In the genomic region with DNA sequence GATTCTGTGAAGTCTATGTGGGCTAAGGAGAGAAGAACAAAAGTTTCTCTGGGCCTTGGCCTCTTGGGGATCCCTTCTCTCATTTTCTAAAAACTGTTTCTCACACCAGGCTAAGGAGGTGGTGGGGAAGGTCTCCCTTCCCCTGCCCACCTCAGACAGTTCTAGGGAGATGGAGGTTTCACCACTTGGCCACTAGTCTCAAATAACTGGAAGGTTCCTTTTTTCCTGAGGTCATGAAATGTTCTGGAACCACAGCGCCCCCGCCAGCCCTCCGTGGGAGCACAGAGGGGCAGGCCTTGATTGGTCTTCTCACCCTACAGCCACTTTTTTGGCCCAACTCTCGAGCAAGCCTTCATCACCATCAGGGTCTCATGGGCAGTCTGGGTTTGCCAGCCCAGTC, we compare ENCODE assay signal across 19 cellular contexts. TPM values are rescaled to one million over a fixed set of nuclear protein-coding genes. Genes with fewer than 3 reads are reported as not detected.
A peak's percentile ranks its signal among the peaks of the same experiment; 100 is the strongest.
DNase-seq lines count a peak whose midpoint lies in the region; ATAC-seq, FAIRE-seq and TF ChIP-seq lines count a peak whose summit lies in the region.
"Had no signal": no experiment of that assay in that cellular context is flagged by ENCODE, and none has a peak within 500 bp of the region (broad histone marks: within the 10 kb centered on the region; RNA-seq: fewer than 3 reads in every experiment).

No MANE protein-coding gene starts in this region.

- ATAC-seq in HepG2, result peak; percentile 12
- no peak for ATAC-seq in HG03045 (IDR thresholded peaks at IDR 0.05; ENCODE audit: unreplicated experiment)
- no peak for ATAC-seq in HG02571 (IDR thresholded peaks at IDR 0.05; ENCODE audit: unreplicated experiment)

- TF ChIP-seq CTCF in BE2C (IDR thresholded peaks at IDR 0.05; ENCODE audit: low read depth, low read length) (peak; percentile 25; the same call in 1 of the 2 replicates), WERI-Rb-1 (IDR thresholded peaks at IDR 0.05; ENCODE audit: low read depth, low read length) (peak; percentile 20; the same call in 1 of the 2 replicates), HepG2 (CRISPR knock-in tag; IDR thresholded peaks at IDR 0.05) (peak; percentile 62), GM20000 (IDR thresholded peaks at IDR 0.05; ENCODE audit: extremely low read depth, missing control alignments) (no peak)

- in situ Hi-C loops in HepG2 (cut with HindIII; ENCODE audit: extremely low pct_ligation_motif_present, low pct_unique_long_range_greater_than_20kb), result no loop called here

- TF ChIP-seq POLR2A in HepG2 (IDR thresholded peaks at IDR 0.05; ENCODE audit: insufficient read depth in 1 of 2, low read depth in 2 of 2, low read length in 2 of 2), result no peak

- H2AFZ ChIP-seq in HepG2 (ENCODE audit: low read length), result no peak overlapping the region

- H3K9ac ChIP-seq in HepG2 (ENCODE audit: insufficient read depth, low read depth, low read length), result no peak overlapping the region

- CTCF ChIA-PET in HepG2 (lab: Yijun Ruan, JAX; ENCODE audit: low intra/inter-chr PET ratio, low total read pairs), result no interaction called here

- TF ChIP-seq EP300 in Ishikawa (IDR thresholded peaks at IDR 0.05; ENCODE audit: borderline replicate concordance) (no peak), HepG2 (IDR thresholded peaks at IDR 0.05; ENCODE audit: low read depth in 2 of 2, low read length in 2 of 2) (no peak), HepG2 (CRISPR knock-in tag; IDR thresholded peaks at IDR 0.05; ENCODE audit: borderline replicate concordance) (no peak)

- H3K9me3 ChIP-seq in BE2C, result no peaks in the 10 kb centered on the region
- no peaks in the 10 kb centered on the region for H3K9me3 ChIP-seq in WERI-Rb-1 (ENCODE audit: severe bottlenecking)
- no peaks in the 10 kb centered on the region for H3K9me3 ChIP-seq in HepG2 (ENCODE audit: low read length)
- H3K9me3 ChIP-seq: breast epithelium, HAP-1, prostate gland, upper lobe of left lung had no signal

- no peaks in the 10 kb centered on the region for H3K27me3 ChIP-seq in BE2C
- no peaks in the 10 kb centered on the region for H3K27me3 ChIP-seq in WERI-Rb-1 (ENCODE audit: insufficient read depth, low read depth, severe bottlenecking)
- H3K27me3 ChIP-seq in HepG2 (ENCODE audit: control insufficient read depth in 1 of 2, insufficient read depth in 2 of 2, low read length in 2 of 2), result no peaks in the 10 kb centered on the region
- H3K27me3 ChIP-seq: breast epithelium, upper lobe of left lung had no signal

- peaks cover 41% of the 10 kb centered on the region for H3K36me3 ChIP-seq in BE2C
- H3K36me3 ChIP-seq in WERI-Rb-1, result peaks cover 21% of the 10 kb centered on the region
- peaks cover 35 to 80% of the 10 kb centered on the region in 2 experiments for H3K36me3 ChIP-seq in HepG2 (replicated peaks in 1 of 2; ENCODE audit: control insufficient read depth in 1 of 2, insufficient read depth in 2 of 2, low read length in 2 of 2)
- H3K36me3 ChIP-seq: breast epithelium had no signal

- WGBS in HepG2 (ENCODE audit: low lambda C conversion rate), result 90% methylated on average over 4 of the region's 4 CpGs

- H3K4me3 ChIP-seq in BE2C (ENCODE audit: low read depth, low read length) (no peak overlapping the region), WERI-Rb-1 (ENCODE audit: low read depth, low read length) (no peak overlapping the region), HepG2 (replicated peaks in 1 of 3; ENCODE audit: insufficient read depth in 1 of 3, low read depth in 2 of 3, low read length in 3 of 3) (no peak overlapping the region)
- H3K4me3 ChIP-seq: breast epithelium, HAP-1, prostate gland, upper lobe of left lung had no signal

- no TSS peak for BruUV-seq in HepG2 (replicated peaks; lab: Mats Ljungman, UMichigan)

- no peak for DNase-seq in BE2C
- peak; percentile 31 for DNase-seq in WERI-Rb-1
- peak; percentile 46 for DNase-seq in HepG2 (ENCODE audit: low spot score)
- DNase-seq in activated CD8-positive, alpha-beta memory T cell treated with anti-CD3 and anti-CD28 coated beads for 24 hours, result no peak
- no peak for DNase-seq in GM20000 (ENCODE audit: low spot score)
- DNase-seq: activated CD4-positive, alpha-beta memory T cell treated with anti-CD3 and anti-CD28 coated beads, Interleukin-2, amount 10 ng/mL, durations not matched to agents 7 days and 5 days; GDM1; NCI-H345; stimulated activated CD8-positive, alpha-beta memory T cell treated with anti-CD3 and anti-CD28 coated beads, Interleukin-4, amount 100 ng/mL, for 48 hours; T-helper 9 cell had no signal

- 0 out of 2 replicates have a peak, but pooled peaks cover 3% of the 10 kb centered on the region for H4K20me1 ChIP-seq in HepG2 (ENCODE audit: insufficient read depth, low read length)

- TF ChIP-seq RAD21 in Ishikawa (IDR thresholded peaks at IDR 0.05; ENCODE audit: low read depth) (peak; percentile 14; the same call in 1 of the 2 replicates), HepG2 (CRISPR knock-in tag; IDR thresholded peaks at IDR 0.05) (peak; percentile 36; the same call in 1 of the 2 replicates)

- no peak overlapping the region for H3K27ac ChIP-seq in WERI-Rb-1
- H3K27ac ChIP-seq in HepG2 (ENCODE audit: extremely low read length, insufficient read depth, low read length), result no peak overlapping the region
- H3K27ac ChIP-seq: breast epithelium, prostate gland, upper lobe of left lung had no signal

- intact Hi-C loops in HepG2 (cut with micrococcal nuclease; ENCODE audit: unreplicated experiment), result no loop called here

- H3K79me2 ChIP-seq in HepG2 (ENCODE audit: insufficient read depth, low read length), result no peaks in the 10 kb centered on the region

- FAIRE-seq in HepG2 (lab: Jason Lieb, UNC), result peak; percentile 26
- FAIRE-seq: endometrium had no signal

- no peak overlapping the region for H3K4me2 ChIP-seq in HepG2 (ENCODE audit: low read depth, low read length)

- POLR2A ChIA-PET in HepG2 (lab: Yijun Ruan, JAX), result interaction anchor here (3.1 to 6.7 kb wide), 3 partner anchors 10 to 24 kb away, joined by 16 to 114 read pairs (median 20); partner anchors contain the start of gene HNF1A

- H3K4me1 ChIP-seq in BE2C, result no peaks in the 10 kb centered on the region
- peaks cover 16% of the 10 kb centered on the region; the same call in 1 of the 2 replicates for H3K4me1 ChIP-seq in HepG2 (ENCODE audit: insufficient read depth, low read length)
- H3K4me1 ChIP-seq: breast epithelium, HAP-1, prostate gland had no signal

RNA-seq across cellular contexts. Expression of gene C12orf43, which starts 12.6 kb away (rescaled TPM):
- polyA plus RNA-seq in BE2C (2012; ENCODE audit: insufficient read depth, insufficient read length, low read depth), result 31.0 TPM
- 11.1 and 12.9 TPM in 2 replicates for total RNA-seq in HepG2 (2016; rRNA removed; fragmentation: Illumina TruSeq; extraction: Trizol)
- total RNA-seq in HepG2 (2016; cell fraction: cytosol; rRNA removed; fragmentation: Illumina TruSeq; extraction: Trizol; ENCODE audit: low read depth), result 2.9 and 3.0 TPM in 2 replicates
- 11.4 and 12.4 TPM in 2 replicates for total RNA-seq in HepG2 (2016; cell fraction: insoluble cytoplasmic fraction; rRNA removed; fragmentation: Illumina TruSeq; extraction: Trizol)
- 6.7 and 7.4 TPM in 2 replicates for total RNA-seq in HepG2 (2016; cell fraction: membrane; rRNA removed; fragmentation: Illumina TruSeq; extraction: Trizol)
- total RNA-seq in HepG2 (2016; cell fraction: nucleus; rRNA removed; fragmentation: Illumina TruSeq; extraction: Trizol), result 6.3 and 8.5 TPM in 2 replicates
- 7.5 and 7.9 TPM in 2 replicates for polyA plus RNA-seq in HepG2 (2011; rRNA removed)
- polyA plus RNA-seq in HepG2 (2011; cell fraction: cytosol; rRNA removed), result 7.3 TPM in 2 replicates
- 5.4 and 5.7 TPM in 2 replicates for polyA plus RNA-seq in HepG2 (2011; cell fraction: nucleus; rRNA removed)
- 4.9 and 5.2 TPM in 2 replicates for polyA plus RNA-seq in HepG2 (2012)
- 2.1 and 2.4 TPM in 2 replicates for polyA plus RNA-seq in HepG2 (2016; cell fraction: cytosol; fragmentation: Illumina TruSeq; extraction: Trizol; ENCODE audit: low read depth)
- polyA plus RNA-seq in HepG2 (2016; cell fraction: insoluble cytoplasmic fraction; fragmentation: Illumina TruSeq; extraction: Trizol; ENCODE audit: low read depth), result 15.7 and 18.4 TPM in 2 replicates
- polyA plus RNA-seq in HepG2 (2016; cell fraction: membrane; fragmentation: Illumina TruSeq; extraction: Trizol; ENCODE audit: low read depth), result 4.8 and 5.4 TPM in 2 replicates
- 11.1 and 11.5 TPM in 2 replicates for polyA plus RNA-seq in HepG2 (2016; cell fraction: nucleus; fragmentation: Illumina TruSeq; extraction: Trizol; ENCODE audit: insufficient read depth, low read depth)
- 5.8 and 9.3 TPM in 2 replicates for polyA minus RNA-seq in HepG2 (2011; rRNA and poly(A)+ RNA removed; ENCODE audit: low replicate concordance)
- polyA minus RNA-seq in HepG2 (2011; cell fraction: cytosol; rRNA and poly(A)+ RNA removed), result 3.1 and 3.3 TPM in 2 replicates
- 8.5 and 12.4 TPM in 2 replicates for polyA minus RNA-seq in HepG2 (2011; cell fraction: nucleus; rRNA and poly(A)+ RNA removed)

RNA-seq across cellular contexts. Expression of gene HNF1A, which starts 25.3 kb away (rescaled TPM):
- polyA plus RNA-seq in BE2C (2012; ENCODE audit: insufficient read depth, insufficient read length, low read depth), result not detected
- total RNA-seq in HepG2 (2016; rRNA removed; fragmentation: Illumina TruSeq; extraction: Trizol), result 27.0 and 34.7 TPM in 2 replicates
- total RNA-seq in HepG2 (2016; cell fraction: cytosol; rRNA removed; fragmentation: Illumina TruSeq; extraction: Trizol; ENCODE audit: low read depth), result 8.0 and 9.3 TPM in 2 replicates
- 23.4 and 36.7 TPM in 2 replicates for total RNA-seq in HepG2 (2016; cell fraction: insoluble cytoplasmic fraction; rRNA removed; fragmentation: Illumina TruSeq; extraction: Trizol)
- total RNA-seq in HepG2 (2016; cell fraction: membrane; rRNA removed; fragmentation: Illumina TruSeq; extraction: Trizol), result 19.4 and 20.4 TPM in 2 replicates
- total RNA-seq in HepG2 (2016; cell fraction: nucleus; rRNA removed; fragmentation: Illumina TruSeq; extraction: Trizol), result 29.9 and 31.7 TPM in 2 replicates
- 13.4 and 18.2 TPM in 2 replicates for polyA plus RNA-seq in HepG2 (2011; rRNA removed)
- 7.6 and 12.7 TPM in 2 replicates for polyA plus RNA-seq in HepG2 (2011; cell fraction: cytosol; rRNA removed)
- 41.8 and 43.1 TPM in 2 replicates for polyA plus RNA-seq in HepG2 (2011; cell fraction: nucleus; rRNA removed)
- polyA plus RNA-seq in HepG2 (2012), result 21.5 and 22.4 TPM in 2 replicates
- polyA plus RNA-seq in HepG2 (2016; cell fraction: cytosol; fragmentation: Illumina TruSeq; extraction: Trizol; ENCODE audit: low read depth), result 6.0 and 7.0 TPM in 2 replicates
- 27.7 and 38.7 TPM in 2 replicates for polyA plus RNA-seq in HepG2 (2016; cell fraction: insoluble cytoplasmic fraction; fragmentation: Illumina TruSeq; extraction: Trizol; ENCODE audit: low read depth)
- 13.6 and 14.7 TPM in 2 replicates for polyA plus RNA-seq in HepG2 (2016; cell fraction: membrane; fragmentation: Illumina TruSeq; extraction: Trizol; ENCODE audit: low read depth)
- 64.2 and 66.0 TPM in 2 replicates for polyA plus RNA-seq in HepG2 (2016; cell fraction: nucleus; fragmentation: Illumina TruSeq; extraction: Trizol; ENCODE audit: insufficient read depth, low read depth)
- polyA minus RNA-seq in HepG2 (2011; rRNA and poly(A)+ RNA removed; ENCODE audit: low replicate concordance), result 56.3 TPM in 1 of 2 replicates, not detected in the other
- polyA minus RNA-seq in HepG2 (2011; cell fraction: cytosol; rRNA and poly(A)+ RNA removed), result 14.7 and 17.2 TPM in 2 replicates
- 16.5 and 21.5 TPM in 2 replicates for polyA minus RNA-seq in HepG2 (2011; cell fraction: nucleus; rRNA and poly(A)+ RNA removed)
- total RNA-seq: activated CD4-positive, alpha-beta memory T cell treated with anti-CD3 and anti-CD28 coated beads, Interleukin-2, amount 10 ng/mL, durations not matched to agents 7 days and 5 days; HT1080 had no signal

RNA-seq across cellular contexts. Expression of gene OASL, which starts 35.4 kb away (rescaled TPM):
- polyA plus RNA-seq in BE2C (2012; ENCODE audit: insufficient read depth, insufficient read length, low read depth), result not detected
- total RNA-seq in HepG2 (2016; rRNA removed; fragmentation: Illumina TruSeq; extraction: Trizol), result 0.18 and 0.22 TPM in 2 replicates
- total RNA-seq in HepG2 (2016; cell fraction: cytosol; rRNA removed; fragmentation: Illumina TruSeq; extraction: Trizol; ENCODE audit: low read depth), result 0.18 and 0.30 TPM in 2 replicates
- 0.19 and 0.21 TPM in 2 replicates for total RNA-seq in HepG2 (2016; cell fraction: insoluble cytoplasmic fraction; rRNA removed; fragmentation: Illumina TruSeq; extraction: Trizol)
- 0.15 and 0.31 TPM in 2 replicates for total RNA-seq in HepG2 (2016; cell fraction: membrane; rRNA removed; fragmentation: Illumina TruSeq; extraction: Trizol)
- total RNA-seq in HepG2 (2016; cell fraction: nucleus; rRNA removed; fragmentation: Illumina TruSeq; extraction: Trizol), result not detected in 2 replicates
- 0.09 and 0.11 TPM in 2 replicates for polyA plus RNA-seq in HepG2 (2011; rRNA removed)
- 0.05 and 0.09 TPM in 2 replicates for polyA plus RNA-seq in HepG2 (2011; cell fraction: cytosol; rRNA removed)
- not detected in 2 replicates for polyA plus RNA-seq in HepG2 (2011; cell fraction: nucleus; rRNA removed)
- polyA plus RNA-seq in HepG2 (2012), result 0.07 TPM in 1 of 2 replicates, not detected in the other
- 0.18 and 0.25 TPM in 2 replicates for polyA plus RNA-seq in HepG2 (2016; cell fraction: cytosol; fragmentation: Illumina TruSeq; extraction: Trizol; ENCODE audit: low read depth)
- polyA plus RNA-seq in HepG2 (2016; cell fraction: insoluble cytoplasmic fraction; fragmentation: Illumina TruSeq; extraction: Trizol; ENCODE audit: low read depth), result 0.20 and 0.21 TPM in 2 replicates
- polyA plus RNA-seq in HepG2 (2016; cell fraction: membrane; fragmentation: Illumina TruSeq; extraction: Trizol; ENCODE audit: low read depth), result 0.14 and 0.29 TPM in 2 replicates
- polyA plus RNA-seq in HepG2 (2016; cell fraction: nucleus; fragmentation: Illumina TruSeq; extraction: Trizol; ENCODE audit: insufficient read depth, low read depth), result 0.37 TPM in 1 of 2 replicates, not detected in the other
- polyA minus RNA-seq in HepG2 (2011; rRNA and poly(A)+ RNA removed; ENCODE audit: low replicate concordance), result 0.46 and 6.9 TPM in 2 replicates
- not detected in 2 replicates for polyA minus RNA-seq in HepG2 (2011; cell fraction: cytosol; rRNA and poly(A)+ RNA removed)
- not detected in 2 replicates for polyA minus RNA-seq in HepG2 (2011; cell fraction: nucleus; rRNA and poly(A)+ RNA removed)

Comparison
In these comparisons a context has a peak if more than half of its experiments do, and no peak if none do; other contexts are left out.
1. DNase-seq: peak in WERI-Rb-1 (single experiment) and HepG2 (single experiment); none in BE2C (single experiment), activated CD8-positive, alpha-beta memory T cell treated with anti-CD3 and anti-CD28 coated beads for 24 hours (single experiment) and GM20000 (single experiment).